16 cellular contexts compared by ENCODE assay signal in the genomic region with DNA sequence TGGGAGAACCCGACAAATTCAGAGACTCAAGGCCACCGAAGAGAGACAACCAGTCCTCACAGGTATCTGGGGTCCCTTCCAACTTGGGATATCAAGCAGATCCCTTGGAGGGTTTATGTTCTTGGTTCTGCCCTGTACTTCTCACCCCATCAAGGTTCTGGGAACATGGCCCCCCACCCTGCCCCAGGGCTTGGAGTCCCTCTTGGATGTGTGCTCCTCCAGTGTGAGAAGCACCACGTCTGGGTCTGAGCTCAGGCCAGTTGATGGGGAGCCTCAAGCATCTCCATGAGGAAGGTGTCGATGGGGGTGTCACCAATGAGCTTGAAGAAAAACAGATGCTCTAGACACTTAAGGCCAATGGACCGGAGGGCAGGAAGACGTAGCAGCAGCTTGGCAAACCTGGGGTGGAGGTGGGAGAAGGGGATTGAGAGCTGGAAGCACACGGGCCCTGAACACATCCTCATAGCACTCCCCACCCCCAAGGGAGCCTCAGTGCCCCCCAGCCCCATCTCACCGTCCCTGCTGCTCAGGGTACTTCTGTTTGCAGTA.
"Had no signal": no experiment of that assay in that cellular context is flagged by ENCODE, and none has a peak within 500 bp of the region (broad histone marks: within the 10 kb centered on the region; RNA-seq: fewer than 3 reads in every experiment).

No MANE protein-coding gene starts in this region.

- DNase-seq: cortex of kidney; effector CD4-positive, alpha-beta T cell; hippocampal formation; left ventricle myocardium inferior; lower lobe of right lung; natural killer cell; small intestine; stimulated activated CD4-positive, alpha-beta T cell treated with anti-CD3 and anti-CD28 coated beads, Interleukin-2, amount 100 ng/mL, for 48 hours; stimulated activated naive CD4-positive, alpha-beta T cell treated with Interleukin-2 at 50 U/mL for 16 hours; transverse colon had no signal

- H3K9ac ChIP-seq: neural progenitor cell had no signal

- ATAC-seq: lower lobe of right lung, natural killer cell had no signal

- H3K27ac ChIP-seq: lower lobe of right lung, neural progenitor cell, ovary, testis had no signal

- H3K27me3 ChIP-seq: ovary, right atrium auricular region, testis had no signal

- FAIRE-seq: frontal cortex, small intestine had no signal

- H3K4me3 ChIP-seq: heart left ventricle, left ventricle myocardium inferior, lower lobe of right lung, neural progenitor cell, ovary, right atrium auricular region, testis, transverse colon had no signal

- H3K9me3 ChIP-seq: heart left ventricle, left ventricle myocardium inferior, lower lobe of right lung, ovary, right atrium auricular region, testis, transverse colon had no signal

- H3K36me3 ChIP-seq: neural progenitor cell, ovary had no signal
